Comparison of ENCODE assay signal across 15 cellular contexts in the genomic region with DNA sequence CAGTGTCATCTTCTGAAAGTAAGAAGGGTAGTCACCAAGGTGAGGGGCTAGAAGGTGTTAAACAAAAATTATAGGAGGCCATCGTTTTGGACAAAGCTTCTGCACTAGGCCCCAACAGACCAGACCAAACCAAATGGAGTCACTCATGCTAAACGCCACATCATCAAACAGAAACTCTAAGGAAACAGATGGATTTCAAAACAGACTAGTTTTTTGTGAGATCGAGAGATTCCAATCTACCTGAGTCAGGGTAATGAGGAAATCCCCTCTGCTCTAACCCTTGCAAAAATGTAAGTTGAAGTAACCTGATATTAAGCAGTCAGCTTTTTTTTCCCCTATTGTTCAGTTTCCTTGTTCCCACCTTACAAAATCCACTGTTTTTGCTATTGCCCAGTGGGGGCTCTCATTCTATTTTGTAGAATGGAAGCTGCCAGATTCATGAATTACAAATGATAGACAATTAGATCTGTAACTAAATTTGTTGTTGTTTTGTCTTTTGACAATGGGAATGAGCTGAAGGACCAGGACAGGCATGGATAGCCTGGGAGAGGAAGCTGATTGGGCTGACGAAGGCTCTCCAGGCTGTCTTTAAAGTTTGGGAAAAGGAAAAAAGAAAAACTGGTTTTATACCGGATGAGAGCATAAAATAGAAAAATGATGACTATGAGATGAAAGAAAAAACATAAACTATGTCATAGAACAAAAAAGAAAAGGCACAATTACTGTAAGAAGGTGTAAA.
A peak's percentile ranks its signal among the peaks of the same experiment; 100 is the strongest.
DNase-seq lines count a peak whose midpoint lies in the region; ATAC-seq, FAIRE-seq and TF ChIP-seq lines count a peak whose summit lies in the region.
"Had no signal": no experiment of that assay in that cellular context is flagged by ENCODE, and none has a peak within 500 bp of the region (broad histone marks: within the 10 kb centered on the region; RNA-seq: fewer than 3 reads in every experiment).

No MANE protein-coding gene starts in this region.

- ATAC-seq in HG03520 (IDR thresholded peaks at IDR 0.05; ENCODE audit: unreplicated experiment) (no peak), esophagus mucosa (no peak)
- ATAC-seq: left lobe of liver had no signal

- no peak overlapping the region for H3K4me3 Mint-ChIP-seq in Calu3 (ENCODE audit: low read depth, unreplicated experiment)
- H3K4me3 Mint-ChIP-seq in activated CD4-positive, alpha-beta memory T cell treated with anti-CD3 and anti-CD28 coated beads for 36 hours, result no peak overlapping the region
- H3K4me3 Mint-ChIP-seq: activated naive CD8-positive, alpha-beta T cell treated with anti-CD3 and anti-CD28 coated beads for 36 hours had no signal

- CTCF ChIA-PET in Calu3 (lab: Charles Lee), result no interaction called here
- CTCF ChIA-PET in activated CD4-positive, alpha-beta memory T cell treated with anti-CD3 and anti-CD28 coated beads for 36 hours (lab: Charles Lee), result no interaction called here

- H3K27me3 ChIP-seq in bronchial epithelial cell (ENCODE audit: control insufficient read depth, insufficient read depth, low read length), result no peaks in the 10 kb centered on the region

- intact Hi-C loops in Calu3 (cut with micrococcal nuclease; ENCODE audit: unreplicated experiment), result no loop called here
- intact Hi-C loops in activated CD4-positive, alpha-beta memory T cell treated with anti-CD3 and anti-CD28 coated beads for 36 hours (cut with micrococcal nuclease), result no loop called here

- H3K36me3 Mint-ChIP-seq in Calu3 (ENCODE audit: insufficient read depth, unreplicated experiment), result peaks cover 7% of the 10 kb centered on the region
- H3K36me3 Mint-ChIP-seq in activated CD4-positive, alpha-beta memory T cell treated with anti-CD3 and anti-CD28 coated beads for 36 hours, result no peaks in the 10 kb centered on the region
- H3K36me3 Mint-ChIP-seq: activated naive CD8-positive, alpha-beta T cell treated with anti-CD3 and anti-CD28 coated beads for 36 hours had no signal

- no peaks in the 10 kb centered on the region for H3K27me3 Mint-ChIP-seq in Calu3 (ENCODE audit: unreplicated experiment)
- no peaks in the 10 kb centered on the region for H3K27me3 Mint-ChIP-seq in activated CD4-positive, alpha-beta memory T cell treated with anti-CD3 and anti-CD28 coated beads for 36 hours

- no TSS peak for BruUV-seq in Calu3 (replicated peaks; lab: Mats Ljungman, UMichigan)

- TF ChIP-seq CTCF in Calu3 (IDR thresholded peaks at IDR 0.05; ENCODE audit: unreplicated experiment) (no peak), bronchial epithelial cell (IDR thresholded peaks at IDR 0.05; ENCODE audit: insufficient read depth, low read length, severe bottlenecking) (no peak)

- no peak overlapping the region for H3K27ac ChIP-seq in caudate nucleus (ENCODE audit: low read depth, low read length)

- FAIRE-seq in bronchial epithelial cell (lab: Jason Lieb, UNC), result no peak

- H3K27ac Mint-ChIP-seq in Calu3 (ENCODE audit: unreplicated experiment), result peak overlapping the region; percentile 55
- no peak overlapping the region for H3K27ac Mint-ChIP-seq in activated CD4-positive, alpha-beta memory T cell treated with anti-CD3 and anti-CD28 coated beads for 36 hours
- H3K27ac Mint-ChIP-seq: activated naive CD8-positive, alpha-beta T cell treated with anti-CD3 and anti-CD28 coated beads for 36 hours had no signal

- peaks cover 5% of the 10 kb centered on the region for H3K9me3 Mint-ChIP-seq in Calu3 (ENCODE audit: low read depth, unreplicated experiment)
- H3K9me3 Mint-ChIP-seq in activated CD4-positive, alpha-beta memory T cell treated with anti-CD3 and anti-CD28 coated beads for 36 hours, result no peaks in the 10 kb centered on the region
- H3K9me3 Mint-ChIP-seq: activated naive CD8-positive, alpha-beta T cell treated with anti-CD3 and anti-CD28 coated beads for 36 hours had no signal

- POLR2A ChIA-PET in activated CD4-positive, alpha-beta memory T cell treated with anti-CD3 and anti-CD28 coated beads for 36 hours (lab: Charles Lee), result no interaction called here

- peaks cover 31% of the 10 kb centered on the region for H3K4me1 Mint-ChIP-seq in Calu3 (ENCODE audit: low read depth, unreplicated experiment)
- no peaks in the 10 kb centered on the region for H3K4me1 Mint-ChIP-seq in activated CD4-positive, alpha-beta memory T cell treated with anti-CD3 and anti-CD28 coated beads for 36 hours (ENCODE audit: low read depth)
- H3K4me1 Mint-ChIP-seq: activated naive CD8-positive, alpha-beta T cell treated with anti-CD3 and anti-CD28 coated beads for 36 hours had no signal

- no peak overlapping the region for H3K4me3 ChIP-seq in bronchial epithelial cell (ENCODE audit: low read depth, low read length)
- H3K4me3 ChIP-seq: HAP-1 had no signal

- no peaks in the 10 kb centered on the region for H3K36me3 ChIP-seq in bronchial epithelial cell (ENCODE audit: control insufficient read depth, insufficient read depth, low read length)
- H3K36me3 ChIP-seq: HAP-1 had no signal

- DNase-seq in Calu3 (peak; percentile 13), LHCN-M2 (ENCODE audit: low read depth) (peak; percentile 80), bronchial epithelial cell (ENCODE audit: low read depth) (peak; percentile 95), kidney tubule cell (ENCODE audit: low spot score) (peak; percentile 97), caudate nucleus (lab: John Stamatoyannopoulos, UW) (no peak)
- DNase-seq in activated CD4-positive, alpha-beta memory T cell treated with anti-CD3 and anti-CD28 coated beads for 36 hours, result no peak
- DNase-seq: activated CD4-positive, alpha-beta T cell treated with anti-CD3 and anti-CD28 coated beads, Interleukin-2, amount 50 U/mL, for 48 hours; activated naive CD8-positive, alpha-beta T cell treated with anti-CD3 and anti-CD28 coated beads for 36 hours; NCI-H524 treated with DMSO at 0.1 percent for 48 hours; posterior cingulate gyrus; substantia nigra had no signal

Comparison
In these comparisons a context has a peak if more than half of its experiments do, and no peak if none do; other contexts are left out.
1. DNase-seq: peak in Calu3 (single experiment), LHCN-M2 (single experiment), bronchial epithelial cell (single experiment) and kidney tubule cell (single experiment); none in activated CD4-positive, alpha-beta memory T cell treated with anti-CD3 and anti-CD28 coated beads for 36 hours (single experiment) and caudate nucleus (0 of 61).